33 cellular contexts compared by ENCODE assay signal in genomic region chr5:71663570-71663969, GRCh38. TPM values are rescaled to one million over a fixed set of nuclear protein-coding genes. Genes with fewer than 3 reads are reported as not detected.
"Had no signal": no experiment of that assay in that cellular context is flagged by ENCODE, and none has a peak within 500 bp of the region (broad histone marks: within the 10 kb centered on the region; RNA-seq: fewer than 3 reads in every experiment).

No MANE protein-coding gene starts in this region.

- H3K27me3 Mint-ChIP-seq: activated naive CD8-positive, alpha-beta T cell treated with anti-CD3 and anti-CD28 coated beads for 36 hours; activated T-cell treated with anti-CD3 and anti-CD28 coated beads, Interleukin-2, amount 50 U/mL, for 24 hours; central memory CD8-positive, alpha-beta T cell; stimulated activated naive CD8-positive, alpha-beta T cell treated with anti-CD3 and anti-CD28 coated beads, Interleukin-15, Interleukin-2, amounts not matched to agents 100 ng/mL and 50 ng/mL, for 24 hours had no signal

- FAIRE-seq: astrocyte, colon, endothelial cell of umbilical vein, islet of Langerhans had no signal

- H3K4me1 Mint-ChIP-seq: activated naive CD8-positive, alpha-beta T cell treated with anti-CD3 and anti-CD28 coated beads for 36 hours; central memory CD8-positive, alpha-beta T cell; memory B cell; nephron; WTC11 had no signal

- H3K27ac Mint-ChIP-seq: activated naive CD8-positive, alpha-beta T cell treated with anti-CD3 and anti-CD28 coated beads for 36 hours; activated T-cell treated with anti-CD3 and anti-CD28 coated beads, Interleukin-2, amount 50 U/mL, for 24 hours; activated T-helper 2 cell treated with anti-CD3 and anti-CD28 coated beads, Interferon-gamma antibody, Interleukin-2, Interleukin-4, amounts not matched to agents 10 μg/mL and 5 μg/mL and 100 μg/mL, durations not matched to agents 14 hours and 24 hours and 36 hours; effector memory CD8-positive, alpha-beta T cell; memory B cell; stimulated activated naive CD8-positive, alpha-beta T cell treated with anti-CD3 and anti-CD28 coated beads, Interleukin-15, Interleukin-2, amounts not matched to agents 100 ng/mL and 50 ng/mL, for 24 hours; T-helper 2 cell treated with Interferon-gamma antibody and Interleukin-4, amounts not matched to agents 5 μg/mL and 100 μg/mL, for 36 hours; WTC11 had no signal

- ATAC-seq: effector memory CD8-positive, alpha-beta T cell; gastroesophageal sphincter; left cardiac atrium; WTC11 had no signal

- H3K36me3 Mint-ChIP-seq: activated naive CD8-positive, alpha-beta T cell treated with anti-CD3 and anti-CD28 coated beads for 36 hours; WTC11 had no signal

- H3K4me3 Mint-ChIP-seq: activated naive CD8-positive, alpha-beta T cell treated with anti-CD3 and anti-CD28 coated beads for 36 hours; activated T-cell treated with anti-CD3 and anti-CD28 coated beads, Interleukin-2, amount 50 U/mL, for 24 hours; central memory CD8-positive, alpha-beta T cell; effector memory CD8-positive, alpha-beta T cell; memory B cell; nephron; stimulated activated naive CD8-positive, alpha-beta T cell treated with anti-CD3 and anti-CD28 coated beads, Interleukin-15, Interleukin-2, amounts not matched to agents 100 ng/mL and 50 ng/mL, for 24 hours; T-helper 2 cell treated with Interferon-gamma antibody and Interleukin-4, amounts not matched to agents 5 μg/mL and 100 μg/mL, for 36 hours; WTC11 had no signal

- H3K4me3 ChIP-seq: breast epithelium, dorsolateral prefrontal cortex, esophagus muscularis mucosa, gastroesophageal sphincter, heart left ventricle, ovary, prostate gland, right atrium auricular region, tibial artery had no signal

- DNase-seq: activated CD8-positive, alpha-beta memory T cell treated with anti-CD3 and anti-CD28 coated beads for 24 hours; activated CD8-positive, alpha-beta memory T cell treated with anti-CD3 and anti-CD28 coated beads, Interleukin-2, amount 50 U/mL, for 4 hours; activated naive CD4-positive, alpha-beta T cell treated with Interleukin-2 at 50 U/mL for 16 hours; activated naive CD8-positive, alpha-beta T cell treated with anti-CD3 and anti-CD28 coated beads for 36 hours; activated T-cell treated with anti-CD3 and anti-CD28 coated beads, Interleukin-2, amount 50 U/mL, for 24 hours; dorsolateral prefrontal cortex; effector memory CD8-positive, alpha-beta T cell; heart left ventricle; left cardiac atrium; ovary; stimulated activated CD4-positive, alpha-beta T cell treated with anti-CD3 and anti-CD28 coated beads, Interleukin-12 subunit alpha, Interleukin-12 subunit beta, amount 100 ng/mL, for 4 hours; substantia nigra; tibial artery had no signal

- H3K9me3 Mint-ChIP-seq: activated naive CD8-positive, alpha-beta T cell treated with anti-CD3 and anti-CD28 coated beads for 36 hours; activated T-cell treated with anti-CD3 and anti-CD28 coated beads, Interleukin-2, amount 50 U/mL, for 24 hours; activated T-helper 2 cell treated with anti-CD3 and anti-CD28 coated beads, Interferon-gamma antibody, Interleukin-2, Interleukin-4, amounts not matched to agents 10 μg/mL and 5 μg/mL and 100 μg/mL, durations not matched to agents 14 hours and 24 hours and 36 hours; central memory CD8-positive, alpha-beta T cell; effector memory CD8-positive, alpha-beta T cell; nephron; stimulated activated naive CD8-positive, alpha-beta T cell treated with anti-CD3 and anti-CD28 coated beads, Interleukin-15, Interleukin-2, amounts not matched to agents 100 ng/mL and 50 ng/mL, for 24 hours; T-helper 2 cell treated with Interferon-gamma antibody and Interleukin-4, amounts not matched to agents 5 μg/mL and 100 μg/mL, for 36 hours; WTC11 had no signal

- H3K27ac ChIP-seq: breast epithelium, dorsolateral prefrontal cortex, esophagus muscularis mucosa, gastroesophageal sphincter, heart left ventricle, neutrophil, ovary, prostate gland, right atrium auricular region, tibial artery had no signal

RNA-seq across cellular contexts. Expression of gene CARTPT, which starts 55.5 kb away (rescaled TPM):
- total RNA-seq: activated naive CD8-positive, alpha-beta T cell treated with anti-CD3 and anti-CD28 coated beads for 36 hours; activated T-helper 2 cell treated with anti-CD3 and anti-CD28 coated beads, Interferon-gamma antibody, Interleukin-2, Interleukin-4, amounts not matched to agents 10 μg/mL and 5 μg/mL and 100 μg/mL, durations not matched to agents 14 hours and 24 hours and 36 hours; astrocyte; breast epithelium; endothelial cell of umbilical vein; heart left ventricle; left cardiac atrium; lower leg skin; right atrium auricular region; skeletal muscle tissue; urinary bladder; WTC11 had no signal
- polyA plus RNA-seq: endothelial cell of umbilical vein, heart left ventricle, ovary had no signal
